ENCODE assay signal across 8 cellular contexts in the genomic region with DNA sequence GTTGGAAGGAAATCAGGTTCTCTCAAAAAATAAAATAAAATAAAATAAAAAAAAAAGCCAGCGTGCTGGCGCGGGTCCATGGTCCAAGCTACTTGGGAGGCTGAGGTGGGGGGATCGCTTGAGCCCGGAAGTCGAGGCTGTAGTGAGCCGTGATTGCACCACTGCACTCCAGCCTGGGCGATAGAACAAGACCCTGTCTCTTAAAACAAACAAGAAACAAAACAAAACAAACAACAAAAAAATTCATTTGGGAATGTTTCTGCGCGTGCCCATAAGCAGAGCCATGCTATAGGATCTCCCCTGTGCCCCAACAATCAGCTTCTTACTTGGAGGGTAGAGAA. TPM values are rescaled to one million over a fixed set of nuclear protein-coding genes. Genes with fewer than 3 reads are reported as not detected.
DNase-seq lines count a peak whose midpoint lies in the region; ATAC-seq and TF ChIP-seq lines count a peak whose summit lies in the region.

No MANE protein-coding gene starts in this region.

- H3K4me3 ChIP-seq in cardiac muscle cell (peak overlapping the region; percentile 42), mesodermal cell (ENCODE audit: extremely low read depth, insufficient read depth, low read length, poor library complexity, severe bottlenecking) (peak overlapping the region; percentile 49), uterus (peak overlapping the region; percentile 34 to 43)

- H3K27ac ChIP-seq in cardiac muscle cell, result no peak overlapping the region
- H3K27ac ChIP-seq in mesodermal cell (ENCODE audit: low read depth, low read length, severe bottlenecking), result no peak overlapping the region
- H3K27ac ChIP-seq in uterus, result no peak overlapping the region

- H3K27me3 ChIP-seq in cardiac muscle cell (peaks cover 20% of the 10 kb centered on the region), uterus (no peaks in the 10 kb centered on the region)

- H3K4me1 ChIP-seq in cardiac muscle cell (ENCODE audit: low read depth) (no peaks in the 10 kb centered on the region), mesodermal cell (ENCODE audit: control insufficient read depth, insufficient read depth, low read length, poor library complexity, severe bottlenecking) (peaks cover 3% of the 10 kb centered on the region), uterus (peaks cover 0 to 4% of the 10 kb centered on the region in 2 donors)

- 53 to 63% methylated on average over 3 to 9 of the region's 10 CpGs for WGBS in mesodermal cell (ENCODE audit: insufficient coverage in 2 of 2), 2 experiments

- TF ChIP-seq CTCF in cardiac muscle cell (IDR thresholded peaks at IDR 0.05; ENCODE audit: low read depth, low read length) (no peak), brain (conservative IDR thresholded peaks at IDR 0.05) (no peak), uterus (IDR thresholded peaks at IDR 0.05) (no peak)

- H3K4me3 Mint-ChIP-seq in brain, result peak overlapping the region; percentile 87 to 92 (median 90)

- H3K4me1 Mint-ChIP-seq in brain, result peaks cover 23% of the 10 kb centered on the region

- ATAC-seq in Right ventricle myocardium inferior (no peak), GM21529 (IDR thresholded peaks at IDR 0.05; ENCODE audit: unreplicated experiment) (no peak)

- H3K36me3 ChIP-seq in cardiac muscle cell, result no peaks in the 10 kb centered on the region
- H3K36me3 ChIP-seq in mesodermal cell (ENCODE audit: control insufficient read depth, insufficient read depth, low read length), result no peaks in the 10 kb centered on the region
- no peaks in the 10 kb centered on the region for H3K36me3 ChIP-seq in uterus

- peaks cover 12% of the 10 kb centered on the region for H3K27me3 Mint-ChIP-seq in brain

- no peaks in the 10 kb centered on the region for H3K36me3 Mint-ChIP-seq in brain

- H3K27ac Mint-ChIP-seq in brain, result peak overlapping the region; percentile 39 to 96 (median 87)

- H3K9me3 ChIP-seq in cardiac muscle cell (ENCODE audit: low read depth), result no peaks in the 10 kb centered on the region
- no peaks in the 10 kb centered on the region for H3K9me3 ChIP-seq in mesodermal cell (ENCODE audit: control insufficient read depth, low read length)
- no peaks in the 10 kb centered on the region for H3K9me3 ChIP-seq in uterus

- peaks cover 0 to 6% (median 0%) of the 10 kb centered on the region in 5 experiments for H3K9me3 Mint-ChIP-seq in brain

- TF ChIP-seq POLR2A in uterus (IDR thresholded peaks at IDR 0.05), result no peak

- DNase-seq in cardiac muscle cell (ENCODE audit: low read depth in 1 of 2, low spot score in 1 of 2) (no peak), Right ventricle myocardium inferior (ENCODE audit: missing footprints) (no peak), uterus (no peak), NCI-H748 (lab: John Stamatoyannopoulos, UW; ENCODE audit: unreplicated experiment) (no peak)
- DNase-seq in stimulated activated CD4-positive, alpha-beta T cell treated with anti-CD3 and anti-CD28 coated beads, Interleukin-12 subunit alpha, Interleukin-12 subunit beta, amount 100 ng/mL, for 4 hours, result no peak

- intact Hi-C loops in Right ventricle myocardium inferior (cut with DNase I), result loop anchor here (10.0 kb wide), 1 partner anchor 408 kb away; no protein-coding TSS in a partner anchor
- intact Hi-C loops in uterus (cut with DNase I; ENCODE audit: low total_unique reads), result no loop called here

RNA-seq across cellular contexts. Expression of a gene that starts 16.4 kb away (rescaled TPM):
- 0.07 TPM in 1 of 2 replicates, not detected in the other for total RNA-seq in cardiac muscle cell
- polyA plus RNA-seq in cardiac muscle cell, result 0.41 TPM in 1 of 2 replicates, not detected in the other
- total RNA-seq in Right ventricle myocardium inferior, result 1.2 TPM
- 2.7 TPM for polyA plus RNA-seq in brain (ENCODE audit: insufficient read depth, low read depth, low replicate concordance)
- 0.22 TPM for polyA plus RNA-seq in mesodermal cell (2013, experiment 1 of 2)
- polyA plus RNA-seq in mesodermal cell (2013, experiment 2 of 2), result not detected
- 10 to 100 TPM in 1 of 4 donors, 1 to 10 TPM in 2, under 1 TPM in 1; 0.07 to 38.5 (median 1.2) TPM for total RNA-seq in uterus

RNA-seq across cellular contexts. Expression of a gene that starts 54.6 kb away (rescaled TPM):
- total RNA-seq in cardiac muscle cell, result not detected in 2 replicates
- not detected in 2 replicates for polyA plus RNA-seq in cardiac muscle cell
- 0.30 TPM for total RNA-seq in Right ventricle myocardium inferior
- 2.2 TPM for polyA plus RNA-seq in brain (ENCODE audit: insufficient read depth, low read depth, low replicate concordance)
- polyA plus RNA-seq in mesodermal cell (2013, experiment 1 of 2), result not detected
- polyA plus RNA-seq in mesodermal cell (2013, experiment 2 of 2), result not detected
- total RNA-seq in uterus, result 1 to 10 TPM in 1 of 4 donors, under 1 TPM in 1, not detected in 2; 0.55 to 1.0 TPM
